In the genomic region with DNA sequence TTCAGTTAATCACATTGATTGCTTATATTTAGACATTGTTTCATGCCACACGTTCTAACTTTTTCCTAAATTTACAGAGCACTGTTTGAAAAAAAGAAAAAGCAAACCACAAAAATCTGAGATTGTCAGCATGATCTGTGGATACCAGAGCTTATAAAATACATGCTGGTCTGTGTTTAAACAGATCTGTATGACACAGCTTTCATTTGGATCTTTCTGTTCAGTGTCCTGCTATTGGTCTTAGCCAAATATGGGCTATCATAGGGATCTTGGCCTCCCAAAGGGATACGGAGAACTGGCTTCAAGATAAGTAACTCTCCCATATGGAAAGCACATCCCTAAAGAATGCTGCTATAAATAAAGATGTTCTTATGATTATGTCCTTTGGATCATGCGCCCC, we compare ENCODE assay signal across 18 cellular contexts. TPM values are rescaled to one million over a fixed set of nuclear protein-coding genes. Genes with fewer than 3 reads are reported as not detected.
A peak's percentile ranks its signal among the peaks of the same experiment; 100 is the strongest.
DNase-seq lines count a peak whose midpoint lies in the region; TF ChIP-seq lines count a peak whose summit lies in the region.
"Had no signal": no experiment of that assay in that cellular context is flagged by ENCODE, and none has a peak within 500 bp of the region (broad histone marks: within the 10 kb centered on the region; RNA-seq: fewer than 3 reads in every experiment).

No MANE protein-coding gene starts in this region.

- no peak overlapping the region for H3K4me3 Mint-ChIP-seq in osteocyte (ENCODE audit: unreplicated experiment)
- H3K4me3 Mint-ChIP-seq: CD4-positive, alpha-beta T cell had no signal

- H3K4me3 ChIP-seq in muscle layer of colon (ENCODE audit: low read depth in 1 of 2, low read length in 2 of 2), result no peak overlapping the region

- H3K27ac Mint-ChIP-seq in osteocyte (ENCODE audit: unreplicated experiment), result no peak overlapping the region
- H3K27ac Mint-ChIP-seq: CD4-positive, alpha-beta T cell had no signal

- peak; percentile 27 for DNase-seq in GM03348 (ENCODE audit: low spot score)
- DNase-seq in amniotic epithelial cell (ENCODE audit: low read depth), result peak; percentile 40
- DNase-seq in NCI-H2171 treated with DMSO at 0.1 percent for 48 hours (lab: John Stamatoyannopoulos, UW), result no peak
- no peak for DNase-seq in osteocyte (ENCODE audit: extremely low spot score, unreplicated experiment)
- no peak for DNase-seq in ACHN
- no peak for DNase-seq in activated CD4-positive, alpha-beta T cell treated with anti-CD3 and anti-CD28 coated beads for 1 hour
- DNase-seq: Calu3; CD4-positive, alpha-beta T cell; DMS53; GOT3; KBM-7; NCI-H1105 treated with DMSO at 0.1 percent for 48 hours; NCI-H1694; NCI-H510A treated with DMSO at 0.1 percent for 48 hours; NCI-H774; RPMI8226; SHP77 treated with DMSO at 0.1 percent for 48 hours had no signal

- no peaks in the 10 kb centered on the region for H3K4me1 Mint-ChIP-seq in osteocyte (ENCODE audit: unreplicated experiment)

- H3K27me3 ChIP-seq in muscle layer of colon (ENCODE audit: control insufficient read depth in 1 of 2, insufficient read depth in 2 of 2, low read length in 2 of 2), result no peaks in the 10 kb centered on the region

- peaks cover 53% of the 10 kb centered on the region for H3K4me1 ChIP-seq in muscle layer of colon (ENCODE audit: insufficient read depth, low read length)

- no peaks in the 10 kb centered on the region for H3K9me3 ChIP-seq in muscle layer of colon (ENCODE audit: low read length)

- no peaks in the 10 kb centered on the region for H3K36me3 Mint-ChIP-seq in osteocyte (ENCODE audit: unreplicated experiment)

- H3K27ac ChIP-seq in muscle layer of colon (ENCODE audit: low read depth, low read length), result peak overlapping the region; percentile 38

- no peak for TF ChIP-seq CTCF in osteocyte (IDR thresholded peaks at IDR 0.05)

- H3K27me3 Mint-ChIP-seq in osteocyte (ENCODE audit: unreplicated experiment), result peaks cover 11% of the 10 kb centered on the region
- H3K27me3 Mint-ChIP-seq: CD4-positive, alpha-beta T cell had no signal

- H3K9ac ChIP-seq in muscle layer of colon (ENCODE audit: low read length), result no peak overlapping the region

- no peaks in the 10 kb centered on the region for H3K9me3 Mint-ChIP-seq in osteocyte (ENCODE audit: unreplicated experiment)
- H3K9me3 Mint-ChIP-seq: CD4-positive, alpha-beta T cell had no signal

- in situ Hi-C loops in ACHN (cut with HindIII; ENCODE audit: low pct_ligation_motif_present, low pct_unique_long_range_greater_than_20kb, low sequenced_read_pairs), result no loop called here

- H3K36me3 ChIP-seq in muscle layer of colon (ENCODE audit: insufficient read depth, low read length), result peaks cover 25% of the 10 kb centered on the region

RNA-seq across cellular contexts. Expression of a gene that starts 20.2 kb away (rescaled TPM):
- not detected in 2 replicates for total RNA-seq in osteocyte

Comparison
In these comparisons a context has a peak if more than half of its experiments do, and no peak if none do; other contexts are left out.
1. DNase-seq: peak in GM03348 (single experiment) and amniotic epithelial cell (single experiment); none in NCI-H2171 treated with DMSO at 0.1 percent for 48 hours (single experiment), osteocyte (single experiment), ACHN (single experiment) and activated CD4-positive, alpha-beta T cell treated with anti-CD3 and anti-CD28 coated beads for 1 hour (single experiment).